In genomic region chr4:8182858-8183725, GRCh38 we compare ENCODE assay signal across 10 cellular contexts. TPM values are rescaled to one million over a fixed set of nuclear protein-coding genes. Genes with fewer than 3 reads are reported as not detected.
DNase-seq lines count a peak whose midpoint lies in the region; ATAC-seq and TF ChIP-seq lines count a peak whose summit lies in the region.
"Had no signal": no experiment of that assay in that cellular context is flagged by ENCODE, and none has a peak within 500 bp of the region (broad histone marks: within the 10 kb centered on the region; RNA-seq: fewer than 3 reads in every experiment).

No MANE protein-coding gene starts in this region.

- H3K27ac ChIP-seq in epithelial cell of prostate: peak overlapping the region; percentile 94

- no peaks in the 10 kb centered on the region for H3K36me3 Mint-ChIP-seq in nephron progenitor cell (ENCODE audit: low read depth)

- ATAC-seq in mucosa of descending colon: peak; percentile 92

- H3K4me3 Mint-ChIP-seq in nephron progenitor cell: no peak overlapping the region

- DNase-seq in AG10803 (ENCODE audit: low read depth): peak; percentile 76
- peak; percentile 59 for DNase-seq in LNCaP clone FGC (ENCODE audit: low read depth)
- DNase-seq in epithelial cell of prostate (ENCODE audit: low read depth, low spot score): peak; percentile 95
- DNase-seq in mucosa of descending colon: peak; percentile 93 to 96 (median 95)
- no peak for DNase-seq in nephron progenitor cell
- DNase-seq in stimulated activated CD4-positive, alpha-beta T cell treated with anti-CD3 and anti-CD28 coated beads, Interleukin-2, amount 100 ng/mL, for 24 hours: no peak
- no peak for DNase-seq in GDM1 (lab: John Stamatoyannopoulos, UW)
- no peak for DNase-seq in activated naive CD4-positive, alpha-beta T cell treated with anti-CD3 and anti-CD28 coated beads, Interleukin-2, amount 50 U/mL, for 16 hours
- DNase-seq: DND-41, NCI-H2081 treated with DMSO at 0.1 percent for 48 hours had no signal

- intact Hi-C loops in mucosa of descending colon (cut with DNase I, micrococcal nuclease): no loop called here

- no peak overlapping the region for H3K27ac Mint-ChIP-seq in nephron progenitor cell

- peaks cover 18% of the 10 kb centered on the region for H3K4me1 ChIP-seq in mucosa of descending colon (ENCODE audit: low read depth)

- H3K9me3 Mint-ChIP-seq in nephron progenitor cell: no peaks in the 10 kb centered on the region

- no peaks in the 10 kb centered on the region for H3K9me3 ChIP-seq in mucosa of descending colon

- TF ChIP-seq CTCF in AG10803 (conservative IDR thresholded peaks at IDR 0.05; ENCODE audit: low read length) (no peak), LNCaP clone FGC (IDR thresholded peaks at IDR 0.05; ENCODE audit: control insufficient read depth, extremely low read depth, insufficient read depth) (no peak), mucosa of descending colon (IDR thresholded peaks at IDR 0.05) (no peak), nephron progenitor cell (IDR thresholded peaks at IDR 0.05) (no peak)

- peaks cover 35% of the 10 kb centered on the region for H3K4me1 Mint-ChIP-seq in nephron progenitor cell

- H3K4me3 ChIP-seq in AG10803 (ENCODE audit: low read length) (no peak overlapping the region), LNCaP clone FGC (ENCODE audit: low read depth, low read length) (no peak overlapping the region), mucosa of descending colon (no peak overlapping the region)

- no peaks in the 10 kb centered on the region for H3K36me3 ChIP-seq in mucosa of descending colon (ENCODE audit: low read depth)

- H3K27me3 Mint-ChIP-seq in nephron progenitor cell (ENCODE audit: low read depth, poor library complexity): peaks cover 9% of the 10 kb centered on the region

RNA-seq across cellular contexts. Expression of gene SH3TC1, which starts 16.0 kb away (rescaled TPM):
- total RNA-seq in mucosa of descending colon: 10 to 100 TPM; 10.3 to 13.6 (median 11.7) TPM

RNA-seq across cellular contexts. Expression of gene ABLIM2, which starts 24.5 kb away (rescaled TPM):
- 10 to 100 TPM; 15.0 to 15.8 (median 15.5) TPM for total RNA-seq in mucosa of descending colon

Comparison
In these comparisons a context has a peak if more than half of its experiments do, and no peak if none do; other contexts are left out.
1. DNase-seq: peak in AG10803 (single experiment), LNCaP clone FGC (single experiment), epithelial cell of prostate (single experiment) and mucosa of descending colon (3 of 3); none in nephron progenitor cell (single experiment), stimulated activated CD4-positive, alpha-beta T cell treated with anti-CD3 and anti-CD28 coated beads, Interleukin-2, amount 100 ng/mL, for 24 hours (0 of 2), GDM1 (single experiment) and activated naive CD4-positive, alpha-beta T cell treated with anti-CD3 and anti-CD28 coated beads, Interleukin-2, amount 50 U/mL, for 16 hours (single experiment).